11 cellular contexts compared by ENCODE assay signal in genomic region chr10:132389631-132390454, GRCh38. TPM values are rescaled to one million over a fixed set of nuclear protein-coding genes. Genes with fewer than 3 reads are reported as not detected.
DNase-seq lines count a peak whose midpoint lies in the region; ATAC-seq, FAIRE-seq and TF ChIP-seq lines count a peak whose summit lies in the region.
"Had no signal": no experiment of that assay in that cellular context is flagged by ENCODE, and none has a peak within 500 bp of the region (broad histone marks: within the 10 kb centered on the region; RNA-seq: fewer than 3 reads in every experiment).

No MANE protein-coding gene starts in this region.

- H3K27ac ChIP-seq in K562 (ENCODE audit: extremely low read depth, low read depth, low read length) (no peak overlapping the region), SJCRH30 (no peak overlapping the region)
- H3K27ac ChIP-seq: thoracic aorta had no signal

- no TSS peak for BruUV-seq in K562 (replicated peaks; lab: Mats Ljungman, UMichigan)

- no peak for TF ChIP-seq CTCF in K562 (IDR thresholded peaks at IDR 0.05 in 2 of 3, conservative IDR thresholded peaks at IDR 0.05 in 1 of 3; ENCODE audit: insufficient read depth in 2 of 3, low read depth in 1 of 3, low read length in 3 of 3)
- no peak for TF ChIP-seq CTCF in omental fat pad (IDR thresholded peaks at IDR 0.05)

- H3K9me3 ChIP-seq in K562 (replicated peaks; ENCODE audit: control insufficient read depth, insufficient read depth, low read depth, low read length) (no peaks in the 10 kb centered on the region), SJCRH30 (replicated peaks) (no peaks in the 10 kb centered on the region)
- H3K9me3 ChIP-seq: thoracic aorta had no signal

- no peaks in the 10 kb centered on the region for H3K9me1 ChIP-seq in K562 (ENCODE audit: control insufficient read depth, insufficient read depth, low read length)

- H3K79me2 ChIP-seq in K562 (ENCODE audit: control insufficient read depth, insufficient read depth, low read length): no peaks in the 10 kb centered on the region

- 27% methylated on average over 10 of the region's 15 CpGs for WGBS in K562 (ENCODE audit: insufficient coverage, low coverage, missing lambda C conversion rate)

- no peak for FAIRE-seq in K562 (lab: Jason Lieb, UNC)

- no peak overlapping the region for H2AFZ ChIP-seq in K562 (ENCODE audit: low read depth, low read length)

- H3K4me2 ChIP-seq in K562 (ENCODE audit: insufficient read depth, low read length): no peak overlapping the region

- DNase-seq in NCI-H1417 (lab: John Stamatoyannopoulos, UW) (peak in 2 of 3 experiments; percentile 65 to 82), NCI-H1417 treated with DMSO at 0.1 percent for 48 hours (lab: John Stamatoyannopoulos, UW) (no peak), HT-29 (ENCODE audit: low spot score) (peak; percentile 33), K562 (ENCODE audit: extremely low read depth in 1 of 4, low spot score in 3 of 4) (no peak), omental fat pad (ENCODE audit: low spot score) (no peak), SJCRH30 (no peak), EL (no peak)
- no peak for DNase-seq in NK-92 treated with Interleukin-12 subunit alpha and Interleukin-12 subunit beta, amount 100 ng/mL, for 24 hours (lab: John Stamatoyannopoulos, UW)
- DNase-seq: ACHN, mammary epithelial cell had no signal

- in situ Hi-C loops in K562 (cut with MboI): loop anchor here (5.0 to 10.0 kb wide), 2 partner anchors 62 to 245 kb away; no protein-coding TSS in a partner anchor

- CTCF ChIA-PET in K562 (lab: Yijun Ruan, JAX; ENCODE audit: low intra/inter-chr PET ratio): interaction anchor here (1.5 kb wide), 1 partner anchor 63 kb away, joined by 5 read pairs; no protein-coding TSS in a partner anchor

- H3K4me3 ChIP-seq in K562 (no peak overlapping the region), SJCRH30 (no peak overlapping the region)
- H3K4me3 ChIP-seq: thoracic aorta had no signal

- POLR2A ChIA-PET in K562 (lab: Yijun Ruan, JAX): interaction anchor here (1.2 kb wide), 1 partner anchor 62 kb away, joined by 4 read pairs; no protein-coding TSS in a partner anchor

- TF ChIP-seq POLR2A in K562 (conservative IDR thresholded peaks at IDR 0.05): no peak

- no peak for TF ChIP-seq RAD21 in K562 (CRISPR knock-in tag; conservative IDR thresholded peaks at IDR 0.05 in 1 of 2, IDR thresholded peaks at IDR 0.05 in 1 of 2)

- TF ChIP-seq EP300 in K562 (IDR thresholded peaks at IDR 0.05; ENCODE audit: low read length): no peak

- H3K36me3 ChIP-seq in K562 (ENCODE audit: control insufficient read depth, insufficient read depth, low read length) (no peaks in the 10 kb centered on the region), SJCRH30 (no peaks in the 10 kb centered on the region)
- H3K36me3 ChIP-seq: thoracic aorta had no signal

- H4K20me1 ChIP-seq in K562 (replicated peaks; ENCODE audit: control insufficient read depth, insufficient read depth, low read length): no peaks in the 10 kb centered on the region

- intact Hi-C loops in K562 (cut with micrococcal nuclease): loop anchor here (2.0 to 5.0 kb wide), 2 partner anchors 63 to 247 kb away; no protein-coding TSS in a partner anchor

- no peak overlapping the region for H3K9ac ChIP-seq in K562 (ENCODE audit: insufficient read depth in 1 of 2, low read depth in 2 of 2, low read length in 2 of 2)

- no peaks in the 10 kb centered on the region for H3K27me3 ChIP-seq in K562 (ENCODE audit: control insufficient read depth in 2 of 2, insufficient read depth in 2 of 2, low read length in 2 of 2)
- H3K27me3 ChIP-seq in SJCRH30: no peaks in the 10 kb centered on the region

- ATAC-seq in K562 (peak; percentile 35), omental fat pad (ENCODE audit: low FRiP score) (peak; percentile 17)

- H3K4me1 ChIP-seq in K562 (replicated peaks in 1 of 2; ENCODE audit: control insufficient read depth in 2 of 2, insufficient read depth in 2 of 2, low read length in 2 of 2) (peaks cover 0 to 36% of the 10 kb centered on the region in 2 experiments; a peak in 2 of 5 replicates), SJCRH30 (no peaks in the 10 kb centered on the region)

TF ChIP-seq in K562, 482 proteins besides CTCF, POLR2A, EP300 and RAD21:
- TF ChIP-seq TRIM24 (IDR thresholded peaks at IDR 0.05) (no peak; a peak in 1 of 4 replicates), ATF3 (IDR thresholded peaks at IDR 0.05) (0 out of 2 replicates have a peak, but pooled peaks have one; percentile 14), ATF3 (CRISPR knock-in tag; conservative IDR thresholded peaks at IDR 0.05) (no peak), BRCA1 (IDR thresholded peaks at IDR 0.05) (no peak), BRCA1 (CRISPR knock-in tag; IDR thresholded peaks at IDR 0.05) (no peak), SAFB2 (IDR thresholded peaks at IDR 0.05; ENCODE audit: borderline replicate concordance, low read depth, low read length, severe bottlenecking) (no peak), VEZF1 (CRISPR knock-in tag; IDR thresholded peaks at IDR 0.05) (0 out of 2 replicates have a peak, but pooled peaks have one; percentile 21), CEBPG (CRISPR knock-in tag; IDR thresholded peaks at IDR 0.05) (0 out of 2 replicates have a peak, but pooled peaks have one; percentile 20), CEBPG (tag; conservative IDR thresholded peaks at IDR 0.05 in 1 of 2, IDR thresholded peaks at IDR 0.05 in 1 of 2) (peak in 1 of 2 experiments; percentile 65; a peak in 1 of 4 replicates), SAP30 (IDR thresholded peaks at IDR 0.05; ENCODE audit: borderline replicate concordance, insufficient read depth, low read depth, low read length, poor library complexity, severe bottlenecking) (no peak)

RNA-seq across cellular contexts. Expression of gene PWWP2B, which starts 7.2 kb away (rescaled TPM):
- 73.4 and 79.9 TPM in 2 replicates for total RNA-seq in HT-29 (2014; rRNA removed; shearing (Covaris generic))
- total RNA-seq in K562 (2011; cell fraction: chromatin; rRNA removed; ENCODE audit: low replicate concordance): 1.1 and 5.8 TPM in 2 replicates
- 5.5 and 6.5 TPM in 2 replicates for total RNA-seq in K562 (2011; cell fraction: nucleolus; rRNA removed)
- total RNA-seq in K562 (2011; cell fraction: nucleoplasm; rRNA removed): 3.1 and 3.2 TPM in 2 replicates
- total RNA-seq in K562 (2014; rRNA removed) (7.5 and 10.4 TPM in 2 replicates), K562 (2014; rRNA removed; fragmentation: Illumina TruSeq; extraction: Trizol) (0.64 and 0.80 TPM in 2 replicates), K562 (2015; rRNA removed; fragmentation: Illumina TruSeq; extraction: Trizol) (2.0 and 2.7 TPM in 2 replicates), K562 (2021) (9.2 and 9.8 TPM in 2 replicates), omental fat pad (10 to 100 TPM in 3 of 4 donors, 1 to 10 TPM in 1; 6.0 to 24.4 (median 12.2) TPM)
- polyA plus RNA-seq in K562 (2011; rRNA removed) (1.2 and 1.7 TPM in 2 replicates), K562 (2014; fragmentation: Illumina TruSeq; extraction: Trizol) (0.24 and 1.2 TPM in 2 replicates), K562 (2014; fragmentation: Nextera tagmentation; extraction: Ambion mirVana) (under 1 TPM in 1 of 2 experiments, not detected in 1; 0.07 TPM), K562 (2014; rRNA removed) (3.3 and 4.3 TPM in 2 replicates)
- polyA plus RNA-seq in K562 (2011; cell fraction: cytosol; rRNA removed): 2.3 and 7.4 TPM in 2 replicates
- polyA plus RNA-seq in K562 (2011; cell fraction: nucleus; rRNA removed): 3.1 and 5.8 TPM in 2 replicates
- 3.8 and 4.8 TPM in 2 replicates for polyA plus RNA-seq in K562 (2012)
- polyA minus RNA-seq in K562 (2011; rRNA and poly(A)+ RNA removed): 0.57 and 1.3 TPM in 2 replicates
- 2.9 and 4.0 TPM in 2 replicates for polyA minus RNA-seq in K562 (2011; cell fraction: cytosol; rRNA and poly(A)+ RNA removed)
- 2.0 and 2.8 TPM in 2 replicates for polyA minus RNA-seq in K562 (2011; cell fraction: nucleus; rRNA and poly(A)+ RNA removed)
- 0.57 and 0.66 TPM in 2 replicates for total RNA-seq in SJCRH30 (2014; rRNA removed; shearing (Covaris generic))

RNA-seq across cellular contexts. Expression of gene LRRC27, which starts 57.9 kb away (rescaled TPM):
- 3.3 and 11.1 TPM in 2 replicates for total RNA-seq in HT-29 (2014; rRNA removed; shearing (Covaris generic))
- 8.1 and 11.5 TPM in 2 replicates for total RNA-seq in K562 (2011; cell fraction: chromatin; rRNA removed; ENCODE audit: low replicate concordance)
- total RNA-seq in K562 (2011; cell fraction: nucleolus; rRNA removed): 4.9 and 5.3 TPM in 2 replicates
- total RNA-seq in K562 (2011; cell fraction: nucleoplasm; rRNA removed): 4.6 and 5.2 TPM in 2 replicates
- total RNA-seq in K562 (2014; rRNA removed) (1.00 and 2.2 TPM in 2 replicates), K562 (2014; rRNA removed; fragmentation: Illumina TruSeq; extraction: Trizol) (1.3 and 1.5 TPM in 2 replicates), K562 (2015; rRNA removed; fragmentation: Illumina TruSeq; extraction: Trizol) (1.2 and 1.3 TPM in 2 replicates), K562 (2021) (2.3 TPM in 2 replicates), omental fat pad (10 to 100 TPM in 1 of 4 donors, 1 to 10 TPM in 3; 5.0 to 12.1 (median 7.7) TPM)
- polyA plus RNA-seq in K562 (2011; rRNA removed) (2.2 and 2.3 TPM in 2 replicates), K562 (2014; fragmentation: Illumina TruSeq; extraction: Trizol) (1.4 and 2.6 TPM in 2 replicates), K562 (2014; fragmentation: Nextera tagmentation; extraction: Ambion mirVana) (under 1 TPM; 0.10 to 0.38 TPM), K562 (2014; rRNA removed) (1.7 and 2.7 TPM in 2 replicates)
- polyA plus RNA-seq in K562 (2011; cell fraction: cytosol; rRNA removed): 1.8 and 2.2 TPM in 2 replicates
- 7.7 and 13.9 TPM in 2 replicates for polyA plus RNA-seq in K562 (2011; cell fraction: nucleus; rRNA removed)
- polyA plus RNA-seq in K562 (2012): 1.8 and 5.9 TPM in 2 replicates
- polyA minus RNA-seq in K562 (2011; rRNA and poly(A)+ RNA removed): 0.93 and 1.4 TPM in 2 replicates
- polyA minus RNA-seq in K562 (2011; cell fraction: cytosol; rRNA and poly(A)+ RNA removed): 0.86 TPM in 1 of 2 replicates, not detected in the other
- 2.7 and 3.3 TPM in 2 replicates for polyA minus RNA-seq in K562 (2011; cell fraction: nucleus; rRNA and poly(A)+ RNA removed)
- total RNA-seq in SJCRH30 (2014; rRNA removed; shearing (Covaris generic)): 1.8 and 2.8 TPM in 2 replicates

Comparison
In these comparisons a context has a peak if more than half of its experiments do, and no peak if none do; other contexts are left out.
1. DNase-seq: peak in NCI-H1417 (2 of 3) and HT-29 (single experiment); none in NCI-H1417 treated with DMSO at 0.1 percent for 48 hours (single experiment), K562 (0 of 4), omental fat pad (single experiment), SJCRH30 (0 of 2), NK-92 treated with Interleukin-12 subunit alpha and Interleukin-12 subunit beta, amount 100 ng/mL, for 24 hours (single experiment) and EL (single experiment).